Comparison of ENCODE assay signal across 1 cellular context in genomic region chr21:36141513-36141925, GRCh38.
TF ChIP-seq lines count a peak whose summit lies in the region.

No MANE protein-coding gene starts in this region.

TF ChIP-seq in HepG2, 621 proteins besides CTCF, POLR2A, EP300 and RAD21 (continued from another document and continues in another):
- TF ChIP-seq MIER3 (CRISPR knock-in tag; IDR thresholded peaks at IDR 0.05; ENCODE audit: borderline replicate concordance): no peak
- TF ChIP-seq ZNF777 (CRISPR knock-in tag; IDR thresholded peaks at IDR 0.05): no peak
- no peak for TF ChIP-seq KLF15 (CRISPR knock-in tag; IDR thresholded peaks at IDR 0.05; ENCODE audit: borderline replicate concordance)
- no peak for TF ChIP-seq BATF2 (CRISPR knock-in tag; IDR thresholded peaks at IDR 0.05)
- no peak for TF ChIP-seq RFX3 (CRISPR knock-in tag; IDR thresholded peaks at IDR 0.05)
- TF ChIP-seq ZNF816 (CRISPR knock-in tag; IDR thresholded peaks at IDR 0.05; ENCODE audit: borderline replicate concordance): no peak
- TF ChIP-seq CENPBD1 (CRISPR knock-in tag; IDR thresholded peaks at IDR 0.05; ENCODE audit: borderline replicate concordance, low read depth): no peak
- TF ChIP-seq SOX13 (IDR thresholded peaks at IDR 0.05): no peak
- TF ChIP-seq SOX13 (CRISPR knock-in tag; conservative IDR thresholded peaks at IDR 0.05 in 1 of 2, IDR thresholded peaks at IDR 0.05 in 1 of 2): peak in 1 of 2 experiments; percentile 37; a peak in 1 of 4 replicates
- no peak for TF ChIP-seq POLR2G (IDR thresholded peaks at IDR 0.05; ENCODE audit: low read depth, low read length)
- TF ChIP-seq JUNB (CRISPR knock-in tag; IDR thresholded peaks at IDR 0.05; ENCODE audit: borderline replicate concordance): no peak
- no peak for TF ChIP-seq ZNF782 (CRISPR knock-in tag; IDR thresholded peaks at IDR 0.05; ENCODE audit: borderline replicate concordance)
- TF ChIP-seq ZNF234 (CRISPR knock-in tag; conservative IDR thresholded peaks at IDR 0.05): no peak
- TF ChIP-seq ZFP36 (IDR thresholded peaks at IDR 0.05; ENCODE audit: borderline replicate concordance, low read depth, low read length, partially characterized antibody): peak; percentile 18
- no peak for TF ChIP-seq ZNF720 (CRISPR knock-in tag; IDR thresholded peaks at IDR 0.05)
- no peak for TF ChIP-seq PBX2 (CRISPR knock-in tag; IDR thresholded peaks at IDR 0.05)
- TF ChIP-seq SMAD1 (CRISPR knock-in tag; IDR thresholded peaks at IDR 0.05; ENCODE audit: borderline replicate concordance, low read depth): no peak
- TF ChIP-seq KAT8 (CRISPR knock-in tag; IDR thresholded peaks at IDR 0.05): peak; percentile 46; the same call in 1 of the 2 replicates
- TF ChIP-seq, protein P1, sequence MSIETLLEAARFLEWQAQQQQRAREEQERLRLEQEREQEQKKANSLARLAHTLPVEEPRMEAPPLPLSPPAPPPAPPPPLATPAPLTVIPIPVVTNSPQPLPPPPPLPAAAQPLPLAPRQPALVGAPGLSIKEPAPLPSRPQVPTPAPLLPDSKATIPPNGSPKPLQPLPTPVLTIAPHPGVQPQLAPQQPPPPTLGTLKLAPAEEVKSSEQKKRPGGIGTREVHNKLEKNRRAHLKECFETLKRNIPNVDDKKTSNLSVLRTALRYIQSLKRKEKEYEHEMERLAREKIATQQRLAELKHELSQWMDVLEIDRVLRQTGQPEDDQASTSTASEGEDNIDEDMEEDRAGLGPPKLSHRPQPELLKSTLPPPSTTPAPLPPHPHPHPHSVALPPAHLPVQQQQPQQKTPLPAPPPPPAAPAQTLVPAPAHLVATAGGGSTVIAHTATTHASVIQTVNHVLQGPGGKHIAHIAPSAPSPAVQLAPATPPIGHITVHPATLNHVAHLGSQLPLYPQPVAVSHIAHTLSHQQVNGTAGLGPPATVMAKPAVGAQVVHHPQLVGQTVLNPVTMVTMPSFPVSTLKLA (IDR thresholded peaks at IDR 0.05): no peak
- TF ChIP-seq KDM1A (CRISPR knock-in tag; IDR thresholded peaks at IDR 0.05): 0 out of 2 replicates have a peak, but pooled peaks have one; percentile 40
- no peak for TF ChIP-seq AKAP8 (CRISPR knock-in tag; IDR thresholded peaks at IDR 0.05)
- TF ChIP-seq ZC3H13 (CRISPR knock-in tag; IDR thresholded peaks at IDR 0.05): no peak
- no peak for TF ChIP-seq CENPT (CRISPR knock-in tag; IDR thresholded peaks at IDR 0.05; ENCODE audit: low read depth)
- no peak for TF ChIP-seq ZBTB44 (CRISPR knock-in tag; IDR thresholded peaks at IDR 0.05)
- TF ChIP-seq KAT2B (IDR thresholded peaks at IDR 0.05; ENCODE audit: borderline replicate concordance, low read depth, low read length): no peak
- no peak for TF ChIP-seq FOXK2 (IDR thresholded peaks at IDR 0.05)
- TF ChIP-seq MXD4 (CRISPR knock-in tag; IDR thresholded peaks at IDR 0.05): 0 out of 2 replicates have a peak, but pooled peaks have one; percentile 62
- no peak for TF ChIP-seq NCOA1 (CRISPR knock-in tag; IDR thresholded peaks at IDR 0.05)
- no peak for TF ChIP-seq YY1 (IDR thresholded peaks at IDR 0.05; ENCODE audit: insufficient read depth, insufficient replicate concordance, low read depth, low read length)
- no peak for TF ChIP-seq IRF9 (CRISPR knock-in tag; IDR thresholded peaks at IDR 0.05; ENCODE audit: borderline replicate concordance)
- TF ChIP-seq ZNF672 (CRISPR knock-in tag; IDR thresholded peaks at IDR 0.05): no peak
- no peak for TF ChIP-seq ZUFSP (CRISPR knock-in tag; IDR thresholded peaks at IDR 0.05; ENCODE audit: borderline replicate concordance)
- peak; percentile 41; the same call in 1 of the 2 replicates for TF ChIP-seq THAP11 (CRISPR knock-in tag; IDR thresholded peaks at IDR 0.05)
- no peak for TF ChIP-seq ZBTB38 (CRISPR knock-in tag; IDR thresholded peaks at IDR 0.05)
- TF ChIP-seq ASH2L (IDR thresholded peaks at IDR 0.05; ENCODE audit: insufficient read length, low read depth, low read length): no peak
- no peak for TF ChIP-seq ISX (CRISPR knock-in tag; conservative IDR thresholded peaks at IDR 0.05)
- no peak for TF ChIP-seq PCBP1 (IDR thresholded peaks at IDR 0.05; ENCODE audit: borderline replicate concordance, low read depth, low read length)
- TF ChIP-seq MIXL1 (CRISPR knock-in tag; IDR thresholded peaks at IDR 0.05): peak; percentile 54; the same call in 1 of the 2 replicates
- no peak for TF ChIP-seq ZNF30 (CRISPR knock-in tag; IDR thresholded peaks at IDR 0.05)
- TF ChIP-seq U2AF1 (optimal IDR thresholded peaks at IDR 0.05; ENCODE audit: low read depth, low read length): no peak
- TF ChIP-seq ZNF550 (CRISPR knock-in tag; IDR thresholded peaks at IDR 0.05; ENCODE audit: borderline replicate concordance): no peak
- no peak for TF ChIP-seq ZNF75D (CRISPR knock-in tag; IDR thresholded peaks at IDR 0.05; ENCODE audit: borderline replicate concordance)
- peak; percentile 6 for TF ChIP-seq TBL1XR1 (IDR thresholded peaks at IDR 0.05; ENCODE audit: borderline replicate concordance, low read length, partially characterized antibody)
- no peak for TF ChIP-seq PHF8 (CRISPR knock-in tag; IDR thresholded peaks at IDR 0.05)
- TF ChIP-seq MTF1 (CRISPR knock-in tag; IDR thresholded peaks at IDR 0.05): no peak
- 0 out of 2 replicates have a peak, but pooled peaks have one; percentile 12 for TF ChIP-seq ZNF644 (CRISPR knock-in tag; IDR thresholded peaks at IDR 0.05; ENCODE audit: low read depth)
- peak; percentile 82 for TF ChIP-seq BCL6 (CRISPR knock-in tag; IDR thresholded peaks at IDR 0.05)
- TF ChIP-seq, protein P2, sequence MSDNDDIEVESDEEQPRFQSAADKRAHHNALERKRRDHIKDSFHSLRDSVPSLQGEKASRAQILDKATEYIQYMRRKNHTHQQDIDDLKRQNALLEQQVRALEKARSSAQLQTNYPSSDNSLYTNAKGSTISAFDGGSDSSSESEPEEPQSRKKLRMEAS (IDR thresholded peaks at IDR 0.05): no peak
- TF ChIP-seq ZNF367 (CRISPR knock-in tag; IDR thresholded peaks at IDR 0.05; ENCODE audit: borderline replicate concordance): no peak
- TF ChIP-seq ARID2 (CRISPR knock-in tag; IDR thresholded peaks at IDR 0.05; ENCODE audit: borderline replicate concordance): no peak
- TF ChIP-seq DPF2 (CRISPR knock-in tag; IDR thresholded peaks at IDR 0.05; ENCODE audit: borderline replicate concordance, low read depth): no peak
- 0 out of 2 replicates have a peak, but pooled peaks have one; percentile 30 for TF ChIP-seq ERF (CRISPR knock-in tag; IDR thresholded peaks at IDR 0.05)
- TF ChIP-seq ZNF543 (CRISPR knock-in tag; IDR thresholded peaks at IDR 0.05): no peak
- no peak for TF ChIP-seq ETV6 (CRISPR knock-in tag; conservative IDR thresholded peaks at IDR 0.05)
- no peak for TF ChIP-seq MLX (CRISPR knock-in tag; IDR thresholded peaks at IDR 0.05)
- TF ChIP-seq SP4 (CRISPR knock-in tag; IDR thresholded peaks at IDR 0.05): no peak
- no peak for TF ChIP-seq SNAI1 (CRISPR knock-in tag; IDR thresholded peaks at IDR 0.05; ENCODE audit: borderline replicate concordance)
- no peak for TF ChIP-seq ZNF263 (CRISPR knock-in tag; IDR thresholded peaks at IDR 0.05)
- no peak for TF ChIP-seq ZNF530 (CRISPR knock-in tag; IDR thresholded peaks at IDR 0.05; ENCODE audit: low read depth)
- peak; percentile 52 for TF ChIP-seq XRCC5 (optimal IDR thresholded peaks at IDR 0.05; ENCODE audit: low read length)
- TF ChIP-seq NFIB (CRISPR knock-in tag; IDR thresholded peaks at IDR 0.05; ENCODE audit: borderline replicate concordance): no peak
- no peak for TF ChIP-seq MEIS1 (CRISPR knock-in tag; IDR thresholded peaks at IDR 0.05; ENCODE audit: borderline replicate concordance)
